In the genomic region with DNA sequence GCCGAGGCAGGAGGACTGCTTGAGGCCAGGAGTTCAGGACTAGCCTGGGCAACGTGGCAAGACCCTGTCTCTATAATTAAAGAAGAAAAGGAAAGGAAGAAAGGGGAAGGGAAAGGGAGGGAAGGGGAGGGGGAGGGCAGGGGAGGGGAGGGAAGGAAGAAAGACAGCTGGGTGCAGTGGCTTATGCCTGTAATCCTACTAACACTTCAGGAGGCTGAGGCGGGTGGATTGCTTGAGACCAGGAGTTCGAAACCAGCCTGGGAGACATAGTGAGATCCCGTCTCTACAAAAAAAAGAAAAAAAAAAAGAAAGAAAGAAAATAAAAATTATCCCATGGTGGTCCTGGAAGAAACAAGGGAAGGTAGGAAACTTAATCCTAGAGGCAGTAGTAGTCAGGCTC, we compare ENCODE assay signal across 1 cellular context.
TF ChIP-seq lines count a peak whose summit lies in the region.

No MANE protein-coding gene starts in this region.

TF ChIP-seq in HepG2, 621 proteins besides CTCF, POLR2A, EP300 and RAD21:
- TF ChIP-seq, protein P1, sequence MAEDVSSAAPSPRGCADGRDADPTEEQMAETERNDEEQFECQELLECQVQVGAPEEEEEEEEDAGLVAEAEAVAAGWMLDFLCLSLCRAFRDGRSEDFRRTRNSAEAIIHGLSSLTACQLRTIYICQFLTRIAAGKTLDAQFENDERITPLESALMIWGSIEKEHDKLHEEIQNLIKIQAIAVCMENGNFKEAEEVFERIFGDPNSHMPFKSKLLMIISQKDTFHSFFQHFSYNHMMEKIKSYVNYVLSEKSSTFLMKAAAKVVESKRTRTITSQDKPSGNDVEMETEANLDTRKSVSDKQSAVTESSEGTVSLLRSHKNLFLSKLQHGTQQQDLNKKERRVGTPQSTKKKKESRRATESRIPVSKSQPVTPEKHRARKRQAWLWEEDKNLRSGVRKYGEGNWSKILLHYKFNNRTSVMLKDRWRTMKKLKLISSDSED (CRISPR knock-in tag; IDR thresholded peaks at IDR 0.05): no peak
- peak; percentile 82; the same call in 1 of the 2 replicates for TF ChIP-seq PCBP1 (IDR thresholded peaks at IDR 0.05; ENCODE audit: borderline replicate concordance, low read depth, low read length)
- TF ChIP-seq, protein P2, sequence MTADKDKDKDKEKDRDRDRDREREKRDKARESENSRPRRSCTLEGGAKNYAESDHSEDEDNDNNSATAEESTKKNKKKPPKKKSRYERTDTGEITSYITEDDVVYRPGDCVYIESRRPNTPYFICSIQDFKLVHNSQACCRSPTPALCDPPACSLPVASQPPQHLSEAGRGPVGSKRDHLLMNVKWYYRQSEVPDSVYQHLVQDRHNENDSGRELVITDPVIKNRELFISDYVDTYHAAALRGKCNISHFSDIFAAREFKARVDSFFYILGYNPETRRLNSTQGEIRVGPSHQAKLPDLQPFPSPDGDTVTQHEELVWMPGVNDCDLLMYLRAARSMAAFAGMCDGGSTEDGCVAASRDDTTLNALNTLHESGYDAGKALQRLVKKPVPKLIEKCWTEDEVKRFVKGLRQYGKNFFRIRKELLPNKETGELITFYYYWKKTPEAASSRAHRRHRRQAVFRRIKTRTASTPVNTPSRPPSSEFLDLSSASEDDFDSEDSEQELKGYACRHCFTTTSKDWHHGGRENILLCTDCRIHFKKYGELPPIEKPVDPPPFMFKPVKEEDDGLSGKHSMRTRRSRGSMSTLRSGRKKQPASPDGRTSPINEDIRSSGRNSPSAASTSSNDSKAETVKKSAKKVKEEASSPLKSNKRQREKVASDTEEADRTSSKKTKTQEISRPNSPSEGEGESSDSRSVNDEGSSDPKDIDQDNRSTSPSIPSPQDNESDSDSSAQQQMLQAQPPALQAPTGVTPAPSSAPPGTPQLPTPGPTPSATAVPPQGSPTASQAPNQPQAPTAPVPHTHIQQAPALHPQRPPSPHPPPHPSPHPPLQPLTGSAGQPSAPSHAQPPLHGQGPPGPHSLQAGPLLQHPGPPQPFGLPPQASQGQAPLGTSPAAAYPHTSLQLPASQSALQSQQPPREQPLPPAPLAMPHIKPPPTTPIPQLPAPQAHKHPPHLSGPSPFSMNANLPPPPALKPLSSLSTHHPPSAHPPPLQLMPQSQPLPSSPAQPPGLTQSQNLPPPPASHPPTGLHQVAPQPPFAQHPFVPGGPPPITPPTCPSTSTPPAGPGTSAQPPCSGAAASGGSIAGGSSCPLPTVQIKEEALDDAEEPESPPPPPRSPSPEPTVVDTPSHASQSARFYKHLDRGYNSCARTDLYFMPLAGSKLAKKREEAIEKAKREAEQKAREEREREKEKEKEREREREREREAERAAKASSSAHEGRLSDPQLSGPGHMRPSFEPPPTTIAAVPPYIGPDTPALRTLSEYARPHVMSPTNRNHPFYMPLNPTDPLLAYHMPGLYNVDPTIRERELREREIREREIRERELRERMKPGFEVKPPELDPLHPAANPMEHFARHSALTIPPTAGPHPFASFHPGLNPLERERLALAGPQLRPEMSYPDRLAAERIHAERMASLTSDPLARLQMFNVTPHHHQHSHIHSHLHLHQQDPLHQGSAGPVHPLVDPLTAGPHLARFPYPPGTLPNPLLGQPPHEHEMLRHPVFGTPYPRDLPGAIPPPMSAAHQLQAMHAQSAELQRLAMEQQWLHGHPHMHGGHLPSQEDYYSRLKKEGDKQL (CRISPR knock-in tag; IDR thresholded peaks at IDR 0.05; ENCODE audit: low read depth): 0 out of 2 replicates have a peak, but pooled peaks have one; percentile 7
- TF ChIP-seq PCBP2 (optimal IDR thresholded peaks at IDR 0.05; ENCODE audit: low read depth, low read length, poor library complexity, severe bottlenecking): peak; percentile 92
- no peak for TF ChIP-seq PITX1 (CRISPR knock-in tag; IDR thresholded peaks at IDR 0.05)
- TF ChIP-seq HNRNPK (IDR thresholded peaks at IDR 0.05; ENCODE audit: low read depth, low read length, poor library complexity, severe bottlenecking): peak; percentile 99
- TF ChIP-seq ZSCAN25 (CRISPR knock-in tag; IDR thresholded peaks at IDR 0.05): peak; percentile 83
TF ChIP-seq in HepG2: peak in this region for 5.
